ENCODE assay signal across 20 cellular contexts in the genomic region with DNA sequence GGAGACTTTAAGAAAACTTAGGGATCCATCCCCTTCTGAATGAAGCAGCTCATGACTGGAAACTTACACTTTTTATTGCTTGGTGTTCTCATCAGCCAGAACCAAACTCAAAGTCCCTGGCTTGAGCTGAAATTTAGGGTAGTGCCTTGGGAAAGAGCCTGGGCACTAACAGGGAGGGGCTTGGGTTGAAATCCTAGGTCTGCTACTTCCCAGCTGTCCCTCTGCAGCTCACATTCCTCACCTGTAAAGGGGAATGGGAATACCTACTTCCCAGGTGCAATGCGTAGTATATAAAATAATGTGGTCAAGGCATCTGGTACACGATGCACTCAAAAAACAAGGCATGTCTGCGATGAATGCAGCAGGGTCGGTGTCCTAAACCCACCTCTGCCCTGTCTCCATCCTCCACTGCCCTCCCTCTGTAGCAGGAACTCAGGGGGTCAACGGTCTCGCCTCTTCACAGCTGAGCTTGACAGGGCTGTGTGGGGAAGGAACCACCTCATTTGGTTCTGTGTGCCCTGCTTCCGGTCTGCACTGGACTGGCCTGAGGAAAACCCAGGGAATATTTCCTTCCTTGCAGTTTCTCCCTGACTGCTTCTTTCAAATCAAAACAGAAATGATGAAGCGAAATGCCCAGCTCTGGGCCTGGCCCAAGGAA.
DNase-seq lines count a peak whose midpoint lies in the region; ATAC-seq and TF ChIP-seq lines count a peak whose summit lies in the region.
"Had no signal": no experiment of that assay in that cellular context is flagged by ENCODE, and none has a peak within 500 bp of the region (broad histone marks: within the 10 kb centered on the region; RNA-seq: fewer than 3 reads in every experiment).

No MANE protein-coding gene starts in this region.

- H3K9me3 ChIP-seq in psoas muscle, result no peaks in the 10 kb centered on the region

- no peaks in the 10 kb centered on the region for H3K27me3 Mint-ChIP-seq in stimulated activated naive CD8-positive, alpha-beta T cell treated with anti-CD3 and anti-CD28 coated beads, Interleukin-15, amount 100 ng/mL, for 72 hours
- H3K27me3 Mint-ChIP-seq in mesothelial cell of epicardium (ENCODE audit: low read depth), result no peaks in the 10 kb centered on the region
- H3K27me3 Mint-ChIP-seq: B cell; CD4-positive, alpha-beta T cell had no signal

- H3K27ac Mint-ChIP-seq in stimulated activated naive CD8-positive, alpha-beta T cell treated with anti-CD3 and anti-CD28 coated beads, Interleukin-15, amount 100 ng/mL, for 72 hours, result no peak overlapping the region
- H3K27ac Mint-ChIP-seq in mesothelial cell of epicardium, result no peak overlapping the region
- H3K27ac Mint-ChIP-seq: B cell; CD4-positive, alpha-beta T cell; HFFc6 had no signal

- H3K9me3 Mint-ChIP-seq in stimulated activated naive CD8-positive, alpha-beta T cell treated with anti-CD3 and anti-CD28 coated beads, Interleukin-15, amount 100 ng/mL, for 72 hours, result no peaks in the 10 kb centered on the region
- H3K9me3 Mint-ChIP-seq in mesothelial cell of epicardium, result no peaks in the 10 kb centered on the region
- H3K9me3 Mint-ChIP-seq: CD4-positive, alpha-beta T cell; HFFc6 had no signal

- peak overlapping the region; percentile 85 for H3K27ac ChIP-seq in psoas muscle
- H3K27ac ChIP-seq: HL-60 had no signal

- DNase-seq in stimulated activated naive CD8-positive, alpha-beta T cell treated with anti-CD3 and anti-CD28 coated beads, Interleukin-15, amount 100 ng/mL, for 72 hours, result no peak
- no peak for DNase-seq in stimulated activated naive CD8-positive, alpha-beta T cell treated with anti-CD3 and anti-CD28 coated beads, Interleukin-15, Interleukin-2, amounts not matched to agents 100 U/mL and 50 U/mL, for 24 hours
- DNase-seq in left lobe of liver (ENCODE audit: low spot score) (peak; percentile 29), psoas muscle (no peak), hypothalamus (lab: John Stamatoyannopoulos, UW) (no peak), mesothelial cell of epicardium (ENCODE audit: low spot score in 2 of 2, unreplicated experiment in 2 of 2) (no peak)
- DNase-seq: ACHN; C1 segment of cervical spinal cord; Calu3; CD4-positive, alpha-beta T cell; DMS 273 treated with DMSO at 0.1 percent for 48 hours; DMS79; GOT3; HCEC 1CT; HFFc6 had no signal

- peaks cover 11% of the 10 kb centered on the region for H3K4me1 ChIP-seq in psoas muscle

- no peaks in the 10 kb centered on the region for H3K27me3 ChIP-seq in psoas muscle (ENCODE audit: insufficient read depth in 3 of 3, low read length in 2 of 3)

- no peak overlapping the region for H3K4me3 Mint-ChIP-seq in stimulated activated naive CD8-positive, alpha-beta T cell treated with anti-CD3 and anti-CD28 coated beads, Interleukin-15, amount 100 ng/mL, for 72 hours
- H3K4me3 Mint-ChIP-seq in mesothelial cell of epicardium, result no peak overlapping the region
- H3K4me3 Mint-ChIP-seq: B cell; CD4-positive, alpha-beta T cell; HFFc6 had no signal

- no peaks in the 10 kb centered on the region for H3K36me3 Mint-ChIP-seq in mesothelial cell of epicardium

- ATAC-seq in stimulated activated naive CD8-positive, alpha-beta T cell treated with anti-CD3 and anti-CD28 coated beads, Interleukin-15, amount 100 ng/mL, for 72 hours, result peak; percentile 4
- ATAC-seq in stimulated activated naive CD8-positive, alpha-beta T cell treated with anti-CD3 and anti-CD28 coated beads, Interleukin-15, Interleukin-2, amounts not matched to agents 100 U/mL and 50 U/mL, for 24 hours, result no peak
- ATAC-seq in left lobe of liver (no peak), psoas muscle (no peak), HG03025 (IDR thresholded peaks at IDR 0.05; ENCODE audit: low FRiP score, unreplicated experiment) (no peak)
- ATAC-seq in activated CD4-positive, CD25-positive, alpha-beta regulatory T cell treated with anti-CD3 and anti-CD28 coated beads, Interleukin-2, amount 50 U/mL, for 24 hours, result no peak
- ATAC-seq: GM12878 had no signal

- H3K36me3 ChIP-seq in psoas muscle (ENCODE audit: insufficient read depth in 1 of 2, low read depth in 1 of 2), result no peaks in the 10 kb centered on the region

- TF ChIP-seq CTCF in psoas muscle (IDR thresholded peaks at IDR 0.05) (no peak), mesothelial cell of epicardium (IDR thresholded peaks at IDR 0.05; ENCODE audit: unreplicated experiment) (no peak)

- intact Hi-C loops in psoas muscle (cut with DNase I), result no loop called here

- no peak overlapping the region for H3K4me3 ChIP-seq in psoas muscle
- H3K4me3 ChIP-seq: GM12878 had no signal

- no peaks in the 10 kb centered on the region for H3K4me1 Mint-ChIP-seq in stimulated activated naive CD8-positive, alpha-beta T cell treated with anti-CD3 and anti-CD28 coated beads, Interleukin-15, amount 100 ng/mL, for 72 hours
- peaks cover 5% of the 10 kb centered on the region for H3K4me1 Mint-ChIP-seq in mesothelial cell of epicardium
- H3K4me1 Mint-ChIP-seq: B cell had no signal

- 80 to 84% (median 80%) methylated on average over 8 of the region's 8 CpGs for WGBS in psoas muscle, 3 donors
